In the genomic region with DNA sequence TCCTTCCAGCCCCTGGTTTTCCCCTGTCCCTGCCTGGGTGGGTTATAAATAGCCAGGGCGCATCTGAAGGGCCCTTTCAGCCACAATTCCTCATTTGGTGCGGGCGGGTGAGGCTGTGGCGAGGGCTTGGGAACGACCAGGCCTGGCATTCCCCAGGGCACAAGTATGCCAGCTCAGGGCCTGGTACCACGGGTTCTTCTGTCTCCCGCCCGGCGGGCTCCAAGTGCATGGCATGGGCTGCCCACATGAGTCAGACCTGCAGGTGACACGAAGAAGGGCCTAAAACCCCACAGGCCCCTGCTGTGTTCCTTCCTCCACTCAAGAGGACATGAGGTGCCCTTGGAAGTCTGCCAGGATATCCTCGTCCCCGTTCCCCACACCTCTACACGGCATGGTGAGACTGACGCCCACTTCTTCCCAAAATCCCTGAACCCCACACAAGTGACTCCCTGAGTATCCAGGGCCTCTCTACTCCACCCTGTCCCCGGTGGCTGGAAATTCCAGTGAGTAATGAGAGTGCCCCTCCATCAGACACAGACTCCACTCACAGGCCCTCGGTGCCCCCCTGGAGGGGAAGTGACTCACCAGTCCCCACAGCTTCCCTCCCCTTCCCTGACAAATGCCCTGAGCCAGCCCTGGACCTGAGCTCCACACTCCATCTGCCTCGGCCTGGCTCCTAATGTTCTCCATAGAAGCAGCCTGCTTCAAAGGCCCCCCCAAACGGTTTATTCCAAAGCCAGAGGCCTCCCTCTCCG, we compare ENCODE assay signal across 1 cellular context.
TF ChIP-seq lines count a peak whose summit lies in the region.

No MANE protein-coding gene starts in this region.

TF ChIP-seq in HepG2, 621 proteins besides CTCF, POLR2A, EP300 and RAD21 (continued from another document and continues in another):
- TF ChIP-seq ATF6 (CRISPR knock-in tag; conservative IDR thresholded peaks at IDR 0.05) (no peak), ZFY (CRISPR knock-in tag; IDR thresholded peaks at IDR 0.05) (peak; percentile 38; the same call in 1 of the 2 replicates), ZNF589 (CRISPR knock-in tag; conservative IDR thresholded peaks at IDR 0.05) (no peak), ZNF230 (CRISPR knock-in tag; IDR thresholded peaks at IDR 0.05) (no peak), ZNF652 (CRISPR knock-in tag; IDR thresholded peaks at IDR 0.05; ENCODE audit: borderline replicate concordance, low read depth) (no peak), TMF1 (CRISPR knock-in tag; IDR thresholded peaks at IDR 0.05; ENCODE audit: low read depth) (no peak), ZNF138 (CRISPR knock-in tag; IDR thresholded peaks at IDR 0.05; ENCODE audit: low read depth) (no peak), ZKSCAN5 (CRISPR knock-in tag; IDR thresholded peaks at IDR 0.05) (no peak), ZNF318 (CRISPR knock-in tag; IDR thresholded peaks at IDR 0.05) (no peak), ZFP90 (CRISPR knock-in tag; IDR thresholded peaks at IDR 0.05; ENCODE audit: borderline replicate concordance) (no peak), BCL3 (CRISPR knock-in tag; IDR thresholded peaks at IDR 0.05) (no peak; the same call in 1 of the 2 replicates), NCOA1 (CRISPR knock-in tag; IDR thresholded peaks at IDR 0.05) (no peak), SNAPC5 (CRISPR knock-in tag; IDR thresholded peaks at IDR 0.05; ENCODE audit: borderline replicate concordance) (no peak), ATF7-NPFF (CRISPR knock-in tag; IDR thresholded peaks at IDR 0.05; ENCODE audit: low read depth) (no peak), FOXM1 (CRISPR knock-in tag; IDR thresholded peaks at IDR 0.05) (no peak), ARNT (IDR thresholded peaks at IDR 0.05) (no peak), ZFP91 (CRISPR knock-in tag; IDR thresholded peaks at IDR 0.05; ENCODE audit: borderline replicate concordance) (0 out of 2 replicates have a peak, but pooled peaks have one; percentile 31), CC2D1A (CRISPR knock-in tag; IDR thresholded peaks at IDR 0.05) (no peak), KDM1A (CRISPR knock-in tag; IDR thresholded peaks at IDR 0.05) (no peak), FOXJ3 (CRISPR knock-in tag; IDR thresholded peaks at IDR 0.05; ENCODE audit: borderline replicate concordance) (no peak), ZNF33B (CRISPR knock-in tag; IDR thresholded peaks at IDR 0.05) (no peak), TARDBP (CRISPR knock-in tag; IDR thresholded peaks at IDR 0.05) (no peak), RARG (CRISPR knock-in tag; IDR thresholded peaks at IDR 0.05; ENCODE audit: low read depth) (no peak), CREM (IDR thresholded peaks at IDR 0.05) (no peak), CREM (CRISPR knock-in tag; IDR thresholded peaks at IDR 0.05) (no peak)
- TF ChIP-seq, protein P1, sequence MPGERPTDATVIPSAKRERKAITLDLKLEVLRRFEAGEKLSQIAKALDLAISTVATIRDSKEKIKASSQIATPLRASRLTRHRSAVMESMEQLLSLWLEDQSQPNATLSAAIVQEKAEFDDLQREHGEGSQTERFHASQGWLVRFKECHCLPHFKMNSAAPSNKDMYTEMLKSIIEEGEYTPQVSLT (CRISPR knock-in tag; IDR thresholded peaks at IDR 0.05; ENCODE audit: borderline replicate concordance, low read depth): no peak
- TF ChIP-seq, protein P2, sequence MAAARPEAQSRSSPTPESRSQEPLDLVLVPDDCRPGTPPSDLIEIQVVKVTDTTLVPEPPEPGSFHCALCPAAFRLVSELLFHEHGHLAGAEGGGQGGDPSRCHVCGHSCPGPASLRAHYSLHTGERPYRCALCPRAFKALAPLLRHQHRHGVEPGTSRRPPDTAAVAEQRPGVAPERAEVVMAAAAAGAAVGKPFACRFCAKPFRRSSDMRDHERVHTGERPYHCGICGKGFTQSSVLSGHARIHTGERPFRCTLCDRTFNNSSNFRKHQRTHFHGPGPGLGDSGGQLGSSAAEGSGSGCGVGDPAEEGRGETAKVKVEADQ (CRISPR knock-in tag; IDR thresholded peaks at IDR 0.05; ENCODE audit: borderline replicate concordance): no peak
- TF ChIP-seq, protein P3, sequence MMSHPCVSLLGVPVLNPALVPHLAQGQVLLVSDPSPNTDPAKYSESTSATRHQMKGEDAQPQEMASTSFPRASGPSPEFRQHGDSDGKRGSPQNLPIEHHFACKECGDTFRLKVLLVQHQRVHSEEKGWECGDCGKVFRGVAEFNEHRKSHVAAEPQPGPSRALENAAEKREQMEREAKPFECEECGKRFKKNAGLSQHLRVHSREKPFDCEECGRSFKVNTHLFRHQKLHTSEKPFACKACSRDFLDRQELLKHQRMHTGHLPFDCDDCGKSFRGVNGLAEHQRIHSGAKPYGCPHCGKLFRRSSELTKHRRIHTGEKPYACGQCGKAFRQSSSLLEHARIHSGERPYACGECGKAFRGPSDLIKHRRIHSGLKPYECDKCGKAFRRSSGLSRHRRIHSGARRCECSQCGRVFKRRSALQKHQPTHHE (CRISPR knock-in tag; IDR thresholded peaks at IDR 0.05; ENCODE audit: borderline replicate concordance): no peak
- TF ChIP-seq, protein P4, sequence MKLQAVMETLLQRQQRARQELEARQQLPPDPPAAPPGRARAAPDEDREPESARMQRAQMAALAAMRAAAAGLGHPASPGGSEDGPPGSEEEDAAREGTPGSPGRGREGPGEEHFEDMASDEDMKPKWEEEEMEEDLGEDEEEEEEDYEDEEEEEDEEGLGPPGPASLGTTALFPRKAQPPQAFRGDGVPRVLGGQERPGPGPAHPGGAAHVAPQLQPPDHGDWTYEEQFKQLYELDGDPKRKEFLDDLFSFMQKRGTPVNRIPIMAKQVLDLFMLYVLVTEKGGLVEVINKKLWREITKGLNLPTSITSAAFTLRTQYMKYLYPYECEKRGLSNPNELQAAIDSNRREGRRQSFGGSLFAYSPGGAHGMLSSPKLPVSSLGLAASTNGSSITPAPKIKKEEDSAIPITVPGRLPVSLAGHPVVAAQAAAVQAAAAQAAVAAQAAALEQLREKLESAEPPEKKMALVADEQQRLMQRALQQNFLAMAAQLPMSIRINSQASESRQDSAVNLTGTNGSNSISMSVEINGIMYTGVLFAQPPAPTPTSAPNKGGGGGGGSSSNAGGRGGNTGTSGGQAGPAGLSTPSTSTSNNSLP (IDR thresholded peaks at IDR 0.05; ENCODE audit: low read depth, low read length): no peak
- TF ChIP-seq, protein P5, sequence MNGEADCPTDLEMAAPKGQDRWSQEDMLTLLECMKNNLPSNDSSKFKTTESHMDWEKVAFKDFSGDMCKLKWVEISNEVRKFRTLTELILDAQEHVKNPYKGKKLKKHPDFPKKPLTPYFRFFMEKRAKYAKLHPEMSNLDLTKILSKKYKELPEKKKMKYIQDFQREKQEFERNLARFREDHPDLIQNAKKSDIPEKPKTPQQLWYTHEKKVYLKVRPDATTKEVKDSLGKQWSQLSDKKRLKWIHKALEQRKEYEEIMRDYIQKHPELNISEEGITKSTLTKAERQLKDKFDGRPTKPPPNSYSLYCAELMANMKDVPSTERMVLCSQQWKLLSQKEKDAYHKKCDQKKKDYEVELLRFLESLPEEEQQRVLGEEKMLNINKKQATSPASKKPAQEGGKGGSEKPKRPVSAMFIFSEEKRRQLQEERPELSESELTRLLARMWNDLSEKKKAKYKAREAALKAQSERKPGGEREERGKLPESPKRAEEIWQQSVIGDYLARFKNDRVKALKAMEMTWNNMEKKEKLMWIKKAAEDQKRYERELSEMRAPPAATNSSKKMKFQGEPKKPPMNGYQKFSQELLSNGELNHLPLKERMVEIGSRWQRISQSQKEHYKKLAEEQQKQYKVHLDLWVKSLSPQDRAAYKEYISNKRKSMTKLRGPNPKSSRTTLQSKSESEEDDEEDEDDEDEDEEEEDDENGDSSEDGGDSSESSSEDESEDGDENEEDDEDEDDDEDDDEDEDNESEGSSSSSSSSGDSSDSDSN (CRISPR knock-in tag; IDR thresholded peaks at IDR 0.05): peak; percentile 45; the same call in 1 of the 2 replicates
- TF ChIP-seq, protein P6, sequence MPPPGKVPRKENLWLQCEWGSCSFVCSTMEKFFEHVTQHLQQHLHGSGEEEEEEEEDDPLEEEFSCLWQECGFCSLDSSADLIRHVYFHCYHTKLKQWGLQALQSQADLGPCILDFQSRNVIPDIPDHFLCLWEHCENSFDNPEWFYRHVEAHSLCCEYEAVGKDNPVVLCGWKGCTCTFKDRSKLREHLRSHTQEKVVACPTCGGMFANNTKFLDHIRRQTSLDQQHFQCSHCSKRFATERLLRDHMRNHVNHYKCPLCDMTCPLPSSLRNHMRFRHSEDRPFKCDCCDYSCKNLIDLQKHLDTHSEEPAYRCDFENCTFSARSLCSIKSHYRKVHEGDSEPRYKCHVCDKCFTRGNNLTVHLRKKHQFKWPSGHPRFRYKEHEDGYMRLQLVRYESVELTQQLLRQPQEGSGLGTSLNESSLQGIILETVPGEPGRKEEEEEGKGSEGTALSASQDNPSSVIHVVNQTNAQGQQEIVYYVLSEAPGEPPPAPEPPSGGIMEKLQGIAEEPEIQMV (CRISPR knock-in tag; IDR thresholded peaks at IDR 0.05; ENCODE audit: low read depth): no peak
